In genomic region chr5:43396762-43397304, GRCh38 we compare ENCODE assay signal across 8 cellular contexts.
A peak's percentile ranks its signal among the peaks of the same experiment; 100 is the strongest.
DNase-seq lines count a peak whose midpoint lies in the region; ATAC-seq and TF ChIP-seq lines count a peak whose summit lies in the region.

No MANE protein-coding gene starts in this region.

- peak overlapping the region; percentile 90 for H3K27ac Mint-ChIP-seq in central memory CD8-positive, alpha-beta T cell (ENCODE audit: low read depth)
- H3K27ac Mint-ChIP-seq in memory B cell = peak overlapping the region; percentile 97

- H3K4me3 Mint-ChIP-seq in central memory CD8-positive, alpha-beta T cell = peak overlapping the region; percentile 92
- H3K4me3 Mint-ChIP-seq in memory B cell = peak overlapping the region; percentile 100

- H3K36me3 Mint-ChIP-seq in central memory CD8-positive, alpha-beta T cell (ENCODE audit: insufficient read depth) = peaks cover 2% of the 10 kb centered on the region
- H3K36me3 Mint-ChIP-seq in memory B cell = peaks cover 2% of the 10 kb centered on the region

- H3K4me1 Mint-ChIP-seq in central memory CD8-positive, alpha-beta T cell = no peaks in the 10 kb centered on the region
- H3K4me1 Mint-ChIP-seq in memory B cell = peaks cover 13% of the 10 kb centered on the region

- DNase-seq in AG09309 (ENCODE audit: low read depth) = no peak
- peak; percentile 72 for DNase-seq in GM19238 (ENCODE audit: insufficient read length, low spot score)
- peak; percentile 6 to 50 (median 38) for DNase-seq in activated CD4-positive, CD25-positive, alpha-beta regulatory T cell (lab: John Stamatoyannopoulos, UW)
- DNase-seq in central memory CD8-positive, alpha-beta T cell (ENCODE audit: low spot score in 2 of 2) = peak; percentile 32 to 40
- peak; percentile 58 to 64 for DNase-seq in memory B cell (ENCODE audit: low spot score in 2 of 2)
- peak; percentile 77 for DNase-seq in stimulated activated CD8-positive, alpha-beta memory T cell treated with anti-CD3 and anti-CD28 coated beads, Interleukin-4, amount 100 ng/mL, for 48 hours
- DNase-seq in NCI-H2081 (lab: John Stamatoyannopoulos, UW) = no peak

- no peaks in the 10 kb centered on the region for H3K9me3 Mint-ChIP-seq in central memory CD8-positive, alpha-beta T cell
- no peaks in the 10 kb centered on the region for H3K9me3 Mint-ChIP-seq in memory B cell

- peak overlapping the region; percentile 33 for H3K4me3 ChIP-seq in AG09309 (ENCODE audit: control insufficient read depth, low read depth, low read length)

- no peak for TF ChIP-seq CTCF in AG09309 (IDR thresholded peaks at IDR 0.05; ENCODE audit: control insufficient read depth, insufficient read depth, low read depth, low read length, missing control alignments)

- ATAC-seq in HG03439 (IDR thresholded peaks at IDR 0.05; ENCODE audit: unreplicated experiment) (peak; percentile 97), memory B cell (ENCODE audit: low read depth) (peak; percentile 97)
- peak; percentile 90 for ATAC-seq in central memory CD8-positive, alpha-beta T cell (replicated peaks; ENCODE audit: extremely low read depth, poor library complexity, severe bottlenecking)

- no peaks in the 10 kb centered on the region for H3K27me3 Mint-ChIP-seq in central memory CD8-positive, alpha-beta T cell
- H3K27me3 Mint-ChIP-seq in memory B cell = no peaks in the 10 kb centered on the region

Comparison
In these comparisons a context has a peak if more than half of its experiments do, and no peak if none do; other contexts are left out.
1. DNase-seq: peak in GM19238 (single experiment), activated CD4-positive, CD25-positive, alpha-beta regulatory T cell (4 of 4), central memory CD8-positive, alpha-beta T cell (2 of 2), memory B cell (2 of 2) and stimulated activated CD8-positive, alpha-beta memory T cell treated with anti-CD3 and anti-CD28 coated beads, Interleukin-4, amount 100 ng/mL, for 48 hours (single experiment); none in AG09309 (single experiment) and NCI-H2081 (0 of 2).
2. Peak in every context shown above with its lines, with median percentiles within 50 percentile points of each other: ATAC-seq.